Comparison of ENCODE assay signal across 16 cellular contexts in genomic region chr15:70835415-70835814, GRCh38. TPM values are rescaled to one million over a fixed set of nuclear protein-coding genes. Genes with fewer than 3 reads are reported as not detected.
A peak's percentile ranks its signal among the peaks of the same experiment; 100 is the strongest.
DNase-seq lines count a peak whose midpoint lies in the region; ATAC-seq and TF ChIP-seq lines count a peak whose summit lies in the region.
"Had no signal": no experiment of that assay in that cellular context is flagged by ENCODE, and none has a peak within 500 bp of the region (broad histone marks: within the 10 kb centered on the region; RNA-seq: fewer than 3 reads in every experiment).

No MANE protein-coding gene starts in this region.

- no peak for ATAC-seq in SK-N-SH treated with all-trans-retinoic acid at 6 μM for 48 hours
- peak; percentile 82 to 87 for ATAC-seq in left cardiac atrium
- peak; percentile 49 for ATAC-seq in omental fat pad (ENCODE audit: low FRiP score)
- peak; percentile 34 for ATAC-seq in thoracic aorta (ENCODE audit: insufficient number of reproducible peaks, low FRiP score, low read depth)
- no peak for ATAC-seq in HG02870 (IDR thresholded peaks at IDR 0.05; ENCODE audit: unreplicated experiment)
- ATAC-seq: activated CD4-positive, CD25-positive, alpha-beta regulatory T cell treated with anti-CD3 and anti-CD28 coated beads, Interleukin-2, amount 50 U/mL, for 24 hours; stimulated activated effector memory CD8-positive, alpha-beta T cell treated with anti-CD3 and anti-CD28 coated beads, Interleukin-12 subunit alpha, Interleukin-12 subunit beta, amount 100 ng/mL, for 72 hours had no signal

- H3K36me3 ChIP-seq in thoracic aorta: peaks cover 13% of the 10 kb centered on the region

- peak overlapping the region; percentile 75 to 82 for H3K27ac ChIP-seq in thoracic aorta

- intact Hi-C loops in left cardiac atrium (cut with DNase I): no loop called here

- H3K4me1 ChIP-seq in thoracic aorta (ENCODE audit: control insufficient read depth in 1 of 2, low read depth in 2 of 2): peaks cover 11 to 40% of the 10 kb centered on the region in 2 donors

- no peak for TF ChIP-seq CTCF in omental fat pad (IDR thresholded peaks at IDR 0.05)
- TF ChIP-seq CTCF in thoracic aorta (IDR thresholded peaks at IDR 0.05): no peak

- H3K4me3 ChIP-seq in thoracic aorta: no peak overlapping the region

- H3K9me3 ChIP-seq in thoracic aorta: no peaks in the 10 kb centered on the region

- DNase-seq in left cardiac atrium (peak; percentile 82), omental fat pad (ENCODE audit: low spot score) (peak; percentile 42), thoracic aorta (ENCODE audit: low spot score) (peak; percentile 53), A172 (ENCODE audit: low spot score) (no peak), cerebellum (ENCODE audit: low spot score) (no peak), NCI-H510A treated with DMSO at 0.1 percent for 48 hours (lab: John Stamatoyannopoulos, UW) (no peak)
- DNase-seq: activated naive CD4-positive, alpha-beta T cell; GF-D8; NCI-H1436 treated with DMSO at 0.1 percent for 48 hours; NCI-H2227 treated with DMSO at 0.1 percent for 48 hours; NK-92 treated with Interleukin-12 subunit alpha and Interleukin-12 subunit beta, amount 100 ng/mL, for 24 hours had no signal

- H3K27me3 ChIP-seq in thoracic aorta (replicated peaks; ENCODE audit: insufficient read depth): no peaks in the 10 kb centered on the region

TF ChIP-seq in SK-N-SH treated with all-trans-retinoic acid at 6 μM for 48 hours, 23 proteins besides CTCF, POLR2A, EP300 and RAD21:
- TF ChIP-seq TCF4 (CRISPR knock-in tag; IDR thresholded peaks at IDR 0.05; ENCODE audit: borderline replicate concordance) (peak; percentile 48), ZNF565 (CRISPR knock-in tag; conservative IDR thresholded peaks at IDR 0.05; ENCODE audit: low read depth) (no peak)

RNA-seq across cellular contexts. Expression of gene LARP6, which starts 18.5 kb away (rescaled TPM):
- total RNA-seq in left cardiac atrium: 10 to 100 TPM; 34.4 to 47.2 TPM
- total RNA-seq in omental fat pad: 100 to 1,000 TPM in 1 of 4 donors, 10 to 100 TPM in 3; 56.6 to 105 (median 76.3) TPM
- total RNA-seq in thoracic aorta: 10 to 100 TPM; 43.3 to 92.6 TPM
- 45.4 and 63.4 TPM in 2 replicates for total RNA-seq in A172 (2014; rRNA removed; shearing (Covaris generic))
- 5.1 TPM for total RNA-seq in cerebellum
- total RNA-seq: T-helper 2 cell treated with Interferon-gamma antibody and Interleukin-4, amounts not matched to agents 100 ng/mL and 5 ng/mL, for 36 hours had no signal

RNA-seq across cellular contexts. Expression of gene THAP10, which starts 56.8 kb away (rescaled TPM):
- total RNA-seq in left cardiac atrium (1 to 10 TPM; 3.2 to 3.6 TPM), omental fat pad (1 to 10 TPM in 2 of 4 donors, under 1 TPM in 2; 0.48 to 3.5 (median 1.1) TPM), thoracic aorta (1 to 10 TPM in 1 of 2 donors, under 1 TPM in 1; 0.81 to 1.4 TPM), cerebellum (5.1 TPM)
- 4.5 and 11.0 TPM in 2 replicates for total RNA-seq in A172 (2014; rRNA removed; shearing (Covaris generic))

RNA-seq across cellular contexts. Expression of gene LRRC49, which starts 57.2 kb away (rescaled TPM):
- total RNA-seq in left cardiac atrium (10 to 100 TPM; 33.0 to 33.1 TPM), omental fat pad (1 to 10 TPM; 2.5 to 7.1 (median 5.0) TPM), thoracic aorta (1 to 10 TPM; 8.9 to 9.4 TPM), cerebellum (106 TPM)
- total RNA-seq in A172 (2014; rRNA removed; shearing (Covaris generic)): 14.2 and 16.4 TPM in 2 replicates
- total RNA-seq: T-helper 2 cell treated with Interferon-gamma antibody and Interleukin-4, amounts not matched to agents 100 ng/mL and 5 ng/mL, for 36 hours had no signal

Comparison
In these comparisons a context has a peak if more than half of its experiments do, and no peak if none do; other contexts are left out.
1. ATAC-seq: peak in left cardiac atrium (2 of 2), omental fat pad (single experiment) and thoracic aorta (single experiment); none in SK-N-SH treated with all-trans-retinoic acid at 6 μM for 48 hours (single experiment) and HG02870 (single experiment).
2. DNase-seq: peak in left cardiac atrium (single experiment), omental fat pad (single experiment) and thoracic aorta (single experiment); none in A172 (single experiment), cerebellum (single experiment) and NCI-H510A treated with DMSO at 0.1 percent for 48 hours (single experiment).